In the genomic region with DNA sequence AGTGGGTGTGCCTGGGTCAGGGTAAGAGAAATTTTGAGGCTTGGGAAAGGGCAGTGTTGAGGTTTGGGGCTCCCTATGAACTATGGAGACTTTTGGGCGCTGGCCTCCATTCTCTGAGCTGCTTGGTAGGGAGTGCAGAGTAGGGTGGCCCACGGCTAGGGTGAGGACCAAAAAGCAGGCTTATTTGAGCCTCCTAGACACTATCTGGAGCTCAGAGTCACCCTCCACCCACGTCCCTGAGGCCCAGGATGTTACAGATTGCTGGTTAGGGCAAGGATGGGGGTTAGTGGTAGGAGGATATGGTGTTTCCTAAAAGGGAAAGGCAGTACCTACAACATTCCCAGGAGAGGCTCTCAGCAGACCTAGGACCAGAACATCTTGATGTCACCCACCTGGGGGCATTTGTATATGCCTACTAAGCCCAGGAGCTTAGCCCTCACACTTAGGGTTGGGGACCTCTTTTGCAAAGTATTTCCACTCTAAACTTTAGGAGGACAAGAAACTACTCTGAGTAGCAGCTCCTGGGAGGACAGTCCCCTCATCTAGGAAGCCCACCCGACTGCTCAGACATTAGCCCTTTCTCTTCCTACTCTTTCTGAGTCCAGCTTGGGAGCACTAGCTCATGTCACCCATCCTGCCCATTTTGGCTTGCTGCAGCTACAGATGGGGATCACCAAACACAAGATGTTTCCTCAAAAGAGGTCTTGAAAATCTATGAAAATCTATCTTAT, we compare ENCODE assay signal across 24 cellular contexts. TPM values are rescaled to one million over a fixed set of nuclear protein-coding genes. Genes with fewer than 3 reads are reported as not detected.
DNase-seq lines count a peak whose midpoint lies in the region; ATAC-seq and TF ChIP-seq lines count a peak whose summit lies in the region.
"Had no signal": no experiment of that assay in that cellular context is flagged by ENCODE, and none has a peak within 500 bp of the region (broad histone marks: within the 10 kb centered on the region; RNA-seq: fewer than 3 reads in every experiment).

No MANE protein-coding gene starts in this region.

- no peaks in the 10 kb centered on the region for H3K9me3 Mint-ChIP-seq in neural crest cell
- H3K9me3 Mint-ChIP-seq: activated naive CD8-positive, alpha-beta T cell treated with anti-CD3 and anti-CD28 coated beads, Interleukin-2, amount 50 U/mL, for 24 hours; CD8-positive, alpha-beta T cell; effector memory CD8-positive, alpha-beta T cell; T-helper 1 cell treated with Interleukin-12 subunit alpha and Interleukin-12 subunit beta and Interleukin-4 antibody, amounts not matched to agents 30 μg/mL and 1 μg/mL, for 36 hours had no signal

- H4K20me1 ChIP-seq in HCT116 (ENCODE audit: insufficient read depth) = no peaks in the 10 kb centered on the region

- H3K27me3 ChIP-seq in HCT116 (ENCODE audit: insufficient read depth, low read length) = no peaks in the 10 kb centered on the region
- H3K27me3 ChIP-seq: SJSA1 had no signal

- H3K4me3 Mint-ChIP-seq in neural crest cell = peak overlapping the region; percentile 82

- TF ChIP-seq CTCF in HCT116 (IDR thresholded peaks at IDR 0.05 in 2 of 3, conservative IDR thresholded peaks at IDR 0.05 in 1 of 3; ENCODE audit: borderline replicate concordance in 1 of 3, insufficient read depth in 1 of 3, low read depth in 2 of 3, low read length in 2 of 3) (no peak), neural crest cell (conservative IDR thresholded peaks at IDR 0.05) (no peak)

- H3K79me2 ChIP-seq in HCT116 (ENCODE audit: insufficient read depth, low read length) = peaks cover 6% of the 10 kb centered on the region; the same call in 1 of the 2 replicates

- peaks cover 16% of the 10 kb centered on the region for H3K4me1 Mint-ChIP-seq in neural crest cell

- TSS peak; percentile 35 for BruUV-seq in HCT116 (replicated peaks; lab: Mats Ljungman, UMichigan)

- H3K36me3 ChIP-seq in HCT116 (ENCODE audit: control insufficient read depth in 1 of 2, insufficient read depth in 2 of 2, low read length in 2 of 2) = no peaks in the 10 kb centered on the region

- POLR2A ChIA-PET in HCT116 (lab: Charles Lee) = no interaction called here

- RAD21 ChIA-PET in HCT116 (lab: Charles Lee; ENCODE audit: low non-redundant PET in 1 of 2, low total read pairs in 2 of 2, uncharacterized antibody in 2 of 2, unreplicated experiment in 2 of 2) = interaction anchor here in 1 of 2 experiments (0.7 kb wide), 1 partner anchor 236 kb away, joined by 3 read pairs; no protein-coding TSS in a partner anchor

- no peak for DNase-seq in HCT116 (ENCODE audit: low read depth, low spot score)
- DNase-seq in neural crest cell (ENCODE audit: low read depth, low spot score) = no peak
- DNase-seq in DMS153 treated with DMSO at 0.1 percent for 48 hours (lab: John Stamatoyannopoulos, UW; ENCODE audit: unreplicated experiment) = no peak
- DNase-seq: activated CD4-positive, alpha-beta T cell treated with anti-CD3 and anti-CD28 coated beads for 48 hours; activated effector memory CD4-positive, alpha-beta T cell treated with Interleukin-2 at 50 U/mL for 16 hours; activated naive CD8-positive, alpha-beta T cell treated with anti-CD3 and anti-CD28 coated beads, Interleukin-2, amount 50 U/mL, for 24 hours; CD8-positive, alpha-beta T cell; DMS153; effector memory CD8-positive, alpha-beta T cell; foreskin melanocyte; islet precursor cell; KBM-7; NCI-H1436 treated with DMSO at 0.1 percent for 48 hours; NCI-H510A treated with DMSO at 0.1 percent for 48 hours; stimulated activated CD4-positive, alpha-beta T cell treated with anti-CD3 and anti-CD28 coated beads, Interleukin-2, amount 100 ng/mL, for 48 hours; stimulated activated naive CD8-positive, alpha-beta T cell treated with anti-CD3 and anti-CD28 coated beads, Interleukin-15, Interleukin-2, amounts not matched to agents 100 U/mL and 50 U/mL, for 24 hours; tibial artery had no signal

- H3K36me3 Mint-ChIP-seq in neural crest cell (ENCODE audit: low read depth) = no peaks in the 10 kb centered on the region
- H3K36me3 Mint-ChIP-seq: brain; CD8-positive, alpha-beta T cell had no signal

- no peak overlapping the region for H3K4me3 ChIP-seq in HCT116 (replicated peaks in 1 of 2; ENCODE audit: low read depth in 1 of 2, low read length in 2 of 2)
- H3K4me3 ChIP-seq: lung, SJSA1, tibial artery had no signal

- H3K9ac ChIP-seq in HCT116 (ENCODE audit: low read length) = no peak overlapping the region

- no peak overlapping the region for H3K27ac Mint-ChIP-seq in neural crest cell (ENCODE audit: unreplicated experiment)
- H3K27ac Mint-ChIP-seq: activated naive CD8-positive, alpha-beta T cell treated with anti-CD3 and anti-CD28 coated beads, Interleukin-2, amount 50 U/mL, for 24 hours; brain; CD8-positive, alpha-beta T cell; effector memory CD8-positive, alpha-beta T cell; T-helper 1 cell treated with Interleukin-12 subunit alpha and Interleukin-12 subunit beta and Interleukin-4 antibody, amounts not matched to agents 30 μg/mL and 1 μg/mL, for 36 hours had no signal

- H3K27ac ChIP-seq in HCT116 (ENCODE audit: low read depth, low read length) (no peak overlapping the region), angular gyrus (ENCODE audit: low read depth, low read length) (peak overlapping the region; percentile 91)
- H3K27ac ChIP-seq: SJSA1, tibial artery had no signal

- intact Hi-C loops in HCT116 (cut with micrococcal nuclease) = no loop called here

- ATAC-seq in HCT116 (no peak), GM21786 (IDR thresholded peaks at IDR 0.05; ENCODE audit: unreplicated experiment) (no peak)
- ATAC-seq: activated naive CD8-positive, alpha-beta T cell treated with anti-CD3 and anti-CD28 coated beads, Interleukin-2, amount 50 U/mL, for 24 hours; CD8-positive, alpha-beta T cell; effector memory CD8-positive, alpha-beta T cell; esophagus mucosa; stimulated activated naive CD8-positive, alpha-beta T cell treated with anti-CD3 and anti-CD28 coated beads, Interleukin-15, Interleukin-2, amounts not matched to agents 100 U/mL and 50 U/mL, for 24 hours had no signal

- H3K9me3 ChIP-seq in HCT116 (ENCODE audit: control insufficient read depth in 1 of 2, insufficient read depth in 1 of 2, low read depth in 1 of 2, low read length in 2 of 2) = no peaks in the 10 kb centered on the region
- H3K9me3 ChIP-seq: SJSA1, tibial artery had no signal

- no peak overlapping the region for H2AFZ ChIP-seq in HCT116 (ENCODE audit: low read depth, low read length, poor library complexity, severe bottlenecking)

- peaks cover 12 to 19% of the 10 kb centered on the region in 2 experiments; a peak in 3 of 4 replicates for H3K4me1 ChIP-seq in HCT116 (ENCODE audit: control insufficient read depth in 1 of 2, insufficient read depth in 2 of 2, low read length in 2 of 2)

- TF ChIP-seq RAD21 in HCT116 (IDR thresholded peaks at IDR 0.05; ENCODE audit: low read depth) = no peak

- TF ChIP-seq POLR2A in HCT116 (IDR thresholded peaks at IDR 0.05; ENCODE audit: borderline replicate concordance, extremely low read depth, insufficient read depth, insufficient read length) = no peak

- no peaks in the 10 kb centered on the region for H3K9me2 ChIP-seq in HCT116 (ENCODE audit: insufficient read depth)

- H3K27me3 Mint-ChIP-seq in neural crest cell (ENCODE audit: low read depth) = peaks cover 71% of the 10 kb centered on the region

- CTCF ChIA-PET in HCT116 (lab: Charles Lee) = interaction anchor here (3.9 kb wide), 1 partner anchor 8 kb away, joined by 31 read pairs; no protein-coding TSS in a partner anchor

- no peak overlapping the region for H3K4me2 ChIP-seq in HCT116 (ENCODE audit: low read length)

TF ChIP-seq in HCT116, 20 proteins besides CTCF, POLR2A, EP300 and RAD21:
- no peak for TF ChIP-seq TCF7L2 (IDR thresholded peaks at IDR 0.05; ENCODE audit: borderline replicate concordance, extremely low read depth, insufficient read depth, insufficient read length)
- no peak for TF ChIP-seq SP1 (IDR thresholded peaks at IDR 0.05; ENCODE audit: low read depth)
- TF ChIP-seq YY1 (IDR thresholded peaks at IDR 0.05; ENCODE audit: extremely low read depth, insufficient replicate concordance, low read depth, low read length) = no peak
- TF ChIP-seq, protein P1, sequence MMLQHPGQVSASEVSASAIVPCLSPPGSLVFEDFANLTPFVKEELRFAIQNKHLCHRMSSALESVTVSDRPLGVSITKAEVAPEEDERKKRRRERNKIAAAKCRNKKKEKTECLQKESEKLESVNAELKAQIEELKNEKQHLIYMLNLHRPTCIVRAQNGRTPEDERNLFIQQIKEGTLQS (IDR thresholded peaks at IDR 0.05) = no peak

RNA-seq across cellular contexts. Expression of a gene that starts 2.3 kb away (rescaled TPM):
- 9.5 TPM for total RNA-seq in HCT116 (2021; ENCODE audit: unreplicated experiment)
- 5.0 and 5.6 TPM in 2 replicates for polyA plus RNA-seq in HCT116 (2012)
- 5.7 and 6.5 TPM in 2 replicates for total RNA-seq in neural crest cell

RNA-seq across cellular contexts. Expression of a gene that starts 15.0 kb away (rescaled TPM):
- total RNA-seq in HCT116 (2021; ENCODE audit: unreplicated experiment) (0.39 TPM), neural crest cell (not detected in 2 replicates)
- polyA plus RNA-seq in HCT116 (2012) = 0.07 and 0.18 TPM in 2 replicates
- total RNA-seq: CD8-positive, alpha-beta T cell; SJSA1 had no signal

RNA-seq across cellular contexts. Expression of a gene that starts 38.2 kb away (rescaled TPM):
- total RNA-seq in HCT116 (2021; ENCODE audit: unreplicated experiment) (0.49 TPM), neural crest cell (0.49 and 0.89 TPM in 2 replicates)
- polyA plus RNA-seq in HCT116 (2012) = 0.24 and 0.36 TPM in 2 replicates

RNA-seq across cellular contexts. Expression of a gene that starts 38.3 kb away (rescaled TPM):
- total RNA-seq in HCT116 (2021; ENCODE audit: unreplicated experiment) = 528 TPM
- 276 and 358 TPM in 2 replicates for polyA plus RNA-seq in HCT116 (2012)
- 274 and 293 TPM in 2 replicates for total RNA-seq in neural crest cell

RNA-seq across cellular contexts. Expression of a gene that starts 45.4 kb away (rescaled TPM):
- total RNA-seq in HCT116 (2021; ENCODE audit: unreplicated experiment) (1.2 TPM), neural crest cell (2.9 and 3.1 TPM in 2 replicates)
- polyA plus RNA-seq in HCT116 (2012) = 0.75 and 0.77 TPM in 2 replicates
